1 cellular context compared by ENCODE assay signal in the genomic region with DNA sequence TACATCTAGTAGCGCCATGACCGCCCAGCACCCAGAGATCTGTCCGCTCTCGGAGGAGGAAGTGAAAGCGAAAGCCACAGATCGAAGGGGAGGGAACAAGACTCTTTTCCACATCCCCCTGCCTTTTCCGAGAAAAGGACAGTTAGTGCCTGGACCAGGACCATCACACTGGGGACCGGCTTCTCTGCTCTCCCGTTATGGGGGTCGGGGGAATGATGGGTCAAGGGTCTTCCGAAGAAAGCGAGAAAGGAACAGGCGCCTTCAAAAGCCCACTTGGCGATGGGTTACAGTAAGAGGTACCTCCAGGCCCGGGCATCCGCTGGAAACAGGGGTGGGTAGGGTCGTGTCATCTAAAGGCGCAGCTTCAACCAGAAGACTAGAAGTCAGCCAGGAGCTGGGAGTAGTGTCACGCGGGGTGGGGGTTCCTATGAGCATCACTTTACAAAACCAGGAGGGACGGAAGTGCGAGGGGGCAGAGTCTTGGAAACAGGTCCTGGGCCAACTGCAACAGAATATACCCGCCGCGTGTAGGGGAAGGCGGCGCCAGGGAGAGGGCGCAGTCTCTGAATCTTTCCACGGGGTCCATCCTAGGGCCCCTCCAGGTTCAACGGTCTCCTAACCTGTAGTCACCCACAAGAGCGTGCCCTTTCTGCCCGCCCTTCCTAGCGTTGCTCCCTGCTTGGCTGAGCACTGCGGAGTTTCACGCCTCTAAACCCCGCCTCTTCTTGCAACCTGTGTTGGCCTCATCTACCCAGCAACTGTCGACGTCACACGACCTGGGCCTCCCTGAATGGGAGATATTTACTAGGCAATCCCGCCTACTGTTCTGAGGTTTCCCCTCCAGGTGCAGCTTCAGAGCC.
TF ChIP-seq lines count a peak whose summit lies in the region.

TSS of gene PSMB8 (minus strand) at position 69 of the 860 bp plus-strand sequence. CDS start at position 18, 51 bp downstream.

TF ChIP-seq in HEK293, 187 proteins besides CTCF, POLR2A, EP300 and RAD21 (continued from another document):
- TF ChIP-seq KLF9 (tag by site-specific recombination; IDR thresholded peaks at IDR 0.05; ENCODE audit: low read depth) (0 out of 2 replicates have a peak, but pooled peaks have one; percentile 42), ZBTB17 (tag by site-specific recombination; IDR thresholded peaks at IDR 0.05) (0 out of 2 replicates have a peak, but pooled peaks have one; percentile 16), ZFP37 (tag by site-specific recombination; IDR thresholded peaks at IDR 0.05) (no peak), PRDM1 (tag by site-specific recombination; IDR thresholded peaks at IDR 0.05) (no peak)
